Comparison of ENCODE assay signal across 13 cellular contexts in genomic region chr18:4586729-4587128, GRCh38.
"Had no signal": no experiment of that assay in that cellular context is flagged by ENCODE, and none has a peak within 500 bp of the region (broad histone marks: within the 10 kb centered on the region; RNA-seq: fewer than 3 reads in every experiment).

No MANE protein-coding gene starts in this region.

- H3K9me3 Mint-ChIP-seq: mesothelial cell of epicardium had no signal

- H3K27me3 Mint-ChIP-seq: activated CD8-positive, alpha-beta T cell treated with anti-CD3 and anti-CD28 coated beads for 36 hours had no signal

- H3K27me3 ChIP-seq: foreskin keratinocyte, heart right ventricle, right atrium auricular region, tibial artery, vagina had no signal

- H3K4me3 Mint-ChIP-seq: activated CD8-positive, alpha-beta T cell treated with anti-CD3 and anti-CD28 coated beads for 36 hours; mesothelial cell of epicardium; stimulated activated effector memory CD8-positive, alpha-beta T cell treated with anti-CD3 and anti-CD28 coated beads, Interleukin-12 subunit alpha, Interleukin-12 subunit beta, amount 100 ng/mL, for 72 hours had no signal

- H3K9me3 ChIP-seq: right atrium auricular region, tibial artery, vagina had no signal

- H3K27ac Mint-ChIP-seq: activated CD8-positive, alpha-beta T cell treated with anti-CD3 and anti-CD28 coated beads for 36 hours; mesothelial cell of epicardium; stimulated activated effector memory CD8-positive, alpha-beta T cell treated with anti-CD3 and anti-CD28 coated beads, Interleukin-12 subunit alpha, Interleukin-12 subunit beta, amount 100 ng/mL, for 72 hours had no signal

- H3K36me3 Mint-ChIP-seq: mesothelial cell of epicardium; stimulated activated effector memory CD8-positive, alpha-beta T cell treated with anti-CD3 and anti-CD28 coated beads, Interleukin-12 subunit alpha, Interleukin-12 subunit beta, amount 100 ng/mL, for 72 hours had no signal

- H3K4me1 Mint-ChIP-seq: mesothelial cell of epicardium; stimulated activated effector memory CD8-positive, alpha-beta T cell treated with anti-CD3 and anti-CD28 coated beads, Interleukin-12 subunit alpha, Interleukin-12 subunit beta, amount 100 ng/mL, for 72 hours had no signal

- DNase-seq: activated CD8-positive, alpha-beta memory T cell treated with anti-CD3 and anti-CD28 coated beads, Interleukin-2, amount 50 U/mL, for 48 hours; activated CD8-positive, alpha-beta T cell treated with anti-CD3 and anti-CD28 coated beads for 36 hours; heart right ventricle; left ventricle myocardium superior; small intestine; tibial artery had no signal

- H3K36me3 ChIP-seq: heart right ventricle, right atrium auricular region, tibial artery, vagina had no signal

- H3K4me1 ChIP-seq: foreskin keratinocyte, heart right ventricle, parathyroid adenoma, right atrium auricular region, tibial artery, vagina had no signal

- H3K27ac ChIP-seq: foreskin keratinocyte, heart right ventricle, parathyroid adenoma, right atrium auricular region, tibial artery, vagina, VCaP had no signal

- ATAC-seq: activated CD8-positive, alpha-beta T cell treated with anti-CD3 and anti-CD28 coated beads for 36 hours; foreskin keratinocyte; heart right ventricle; left ventricle myocardium superior; stimulated activated effector memory CD8-positive, alpha-beta T cell treated with anti-CD3 and anti-CD28 coated beads, Interleukin-12 subunit alpha, Interleukin-12 subunit beta, amount 100 ng/mL, for 72 hours had no signal

- H3K4me3 ChIP-seq: heart right ventricle, right atrium auricular region, tibial artery, vagina had no signal
